Comparison of ENCODE assay signal across 21 cellular contexts in genomic region chr14:54658836-54659235, GRCh38.
"Had no signal": no experiment of that assay in that cellular context is flagged by ENCODE, and none has a peak within 500 bp of the region (broad histone marks: within the 10 kb centered on the region; RNA-seq: fewer than 3 reads in every experiment).

No MANE protein-coding gene starts in this region.

- H3K27ac ChIP-seq: coronary artery, upper lobe of left lung had no signal

- H3K9me3 ChIP-seq: gastrocnemius medialis, upper lobe of left lung had no signal

- H3K4me3 ChIP-seq: coronary artery, gastrocnemius medialis, upper lobe of left lung had no signal

- H3K36me3 ChIP-seq: gastrocnemius medialis, upper lobe of left lung had no signal

- DNase-seq: activated B cell treated with CpG ODN at 0.5 μM for 24 hours; activated CD4-positive, alpha-beta T cell treated with anti-CD3 and anti-CD28 coated beads for 36 hours; activated CD4-positive, alpha-beta T cell treated with anti-CD3 and anti-CD28 coated beads, Interleukin-2, amount 50 U/mL, for 4 hours; activated effector memory CD4-positive, alpha-beta T cell treated with Interleukin-2 at 50 U/mL for 16 hours; activated naive CD4-positive, alpha-beta T cell treated with anti-CD3 and anti-CD28 coated beads for 36 hours; activated naive CD8-positive, alpha-beta T cell treated with anti-CD3 and anti-CD28 coated beads, Interleukin-2, amount 10 ng/mL, durations not matched to agents 7 days and 5 days; activated T-cell treated with anti-CD3 and anti-CD28 coated beads, Interleukin-2, amount 50 U/mL, for 72 hours; amniotic stem cell; cerebellar nuclear complex; gastrocnemius medialis; hippocampal formation; left cardiac atrium; naive thymus-derived CD4-positive, alpha-beta T cell; posterior cingulate gyrus; stimulated activated CD4-positive, alpha-beta T cell treated with anti-CD3 and anti-CD28 coated beads, Interleukin-2, amount 100 ng/mL, for 48 hours; stimulated activated CD8-positive, alpha-beta memory T cell treated with anti-CD3 and anti-CD28 coated beads, Interleukin-4, amount 100 ng/mL, for 48 hours; stimulated activated naive B cell treated with anti-CD40 and anti-IgM and Interleukin-4, amounts not matched to agents 10 μg/mL and 1 μg/mL and 100 μg/mL, for 72 hours; T1000; upper lobe of left lung had no signal

- ATAC-seq: activated CD4-positive, alpha-beta T cell treated with anti-CD3 and anti-CD28 coated beads for 36 hours; activated T-cell treated with anti-CD3 and anti-CD28 coated beads, Interleukin-2, amount 50 U/mL, for 72 hours; gastrocnemius medialis; left cardiac atrium; naive thymus-derived CD4-positive, alpha-beta T cell; sciatic nerve; stimulated activated naive B cell treated with anti-CD40 and anti-IgM and Interleukin-4, amounts not matched to agents 10 μg/mL and 1 μg/mL and 100 μg/mL, for 72 hours had no signal

- H3K27me3 ChIP-seq: gastrocnemius medialis, upper lobe of left lung had no signal
